2 cellular contexts compared by ENCODE assay signal in the genomic region with DNA sequence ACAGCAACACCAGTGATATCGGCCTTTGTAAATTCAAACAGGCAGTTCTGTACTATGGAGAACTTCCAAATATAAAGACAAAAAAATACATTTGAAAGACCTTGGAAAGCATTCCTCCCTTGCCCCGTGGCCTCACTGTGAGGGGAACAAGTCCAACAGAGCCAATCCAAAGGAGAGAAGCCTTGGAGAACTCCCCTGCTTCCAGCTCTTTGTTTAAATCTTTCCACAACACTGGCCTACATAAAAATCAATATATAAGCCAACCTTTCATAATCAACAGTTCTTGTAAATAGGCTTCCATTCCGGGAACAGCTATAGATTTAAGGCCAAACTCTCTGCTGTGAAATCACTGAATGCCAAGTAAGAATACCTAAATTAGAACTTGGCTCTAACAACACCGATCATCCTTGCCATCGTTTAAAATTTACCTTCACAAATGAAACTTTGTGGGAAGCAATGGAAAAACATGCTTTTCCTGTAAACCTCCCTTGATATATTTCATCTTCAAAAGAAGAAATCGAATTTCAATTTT.
TF ChIP-seq lines count a peak whose summit lies in the region.

No MANE protein-coding gene starts in this region.

TF ChIP-seq in liver, 16 proteins besides CTCF, POLR2A, EP300 and RAD21:
- TF ChIP-seq YY1 (IDR thresholded peaks at IDR 0.05) (peak; percentile 53), GABPA (IDR thresholded peaks at IDR 0.05 in 1 of 2, conservative IDR thresholded peaks at IDR 0.05 in 1 of 2) (no peak), HNF4G (IDR thresholded peaks at IDR 0.05) (no peak), RXRA (IDR thresholded peaks at IDR 0.05) (peak in 1 of 2 donors; percentile 24), FOXA2 (IDR thresholded peaks at IDR 0.05) (no peak), HNF4A (conservative IDR thresholded peaks at IDR 0.05) (no peak), NR2F2 (IDR thresholded peaks at IDR 0.05) (no peak), EGR1 (IDR thresholded peaks at IDR 0.05; ENCODE audit: low read depth in 2 of 2) (no peak)
- TF ChIP-seq, protein P1, sequence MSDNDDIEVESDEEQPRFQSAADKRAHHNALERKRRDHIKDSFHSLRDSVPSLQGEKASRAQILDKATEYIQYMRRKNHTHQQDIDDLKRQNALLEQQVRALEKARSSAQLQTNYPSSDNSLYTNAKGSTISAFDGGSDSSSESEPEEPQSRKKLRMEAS (IDR thresholded peaks at IDR 0.05): peak; percentile 15
- TF ChIP-seq, protein P2, sequence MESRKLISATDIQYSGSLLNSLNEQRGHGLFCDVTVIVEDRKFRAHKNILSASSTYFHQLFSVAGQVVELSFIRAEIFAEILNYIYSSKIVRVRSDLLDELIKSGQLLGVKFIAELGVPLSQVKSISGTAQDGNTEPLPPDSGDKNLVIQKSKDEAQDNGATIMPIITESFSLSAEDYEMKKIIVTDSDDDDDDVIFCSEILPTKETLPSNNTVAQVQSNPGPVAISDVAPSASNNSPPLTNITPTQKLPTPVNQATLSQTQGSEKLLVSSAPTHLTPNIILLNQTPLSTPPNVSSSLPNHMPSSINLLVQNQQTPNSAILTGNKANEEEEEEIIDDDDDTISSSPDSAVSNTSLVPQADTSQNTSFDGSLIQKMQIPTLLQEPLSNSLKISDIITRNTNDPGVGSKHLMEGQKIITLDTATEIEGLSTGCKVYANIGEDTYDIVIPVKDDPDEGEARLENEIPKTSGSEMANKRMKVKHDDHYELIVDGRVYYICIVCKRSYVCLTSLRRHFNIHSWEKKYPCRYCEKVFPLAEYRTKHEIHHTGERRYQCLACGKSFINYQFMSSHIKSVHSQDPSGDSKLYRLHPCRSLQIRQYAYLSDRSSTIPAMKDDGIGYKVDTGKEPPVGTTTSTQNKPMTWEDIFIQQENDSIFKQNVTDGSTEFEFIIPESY (IDR thresholded peaks at IDR 0.05): no peak
- TF ChIP-seq, protein P3, sequence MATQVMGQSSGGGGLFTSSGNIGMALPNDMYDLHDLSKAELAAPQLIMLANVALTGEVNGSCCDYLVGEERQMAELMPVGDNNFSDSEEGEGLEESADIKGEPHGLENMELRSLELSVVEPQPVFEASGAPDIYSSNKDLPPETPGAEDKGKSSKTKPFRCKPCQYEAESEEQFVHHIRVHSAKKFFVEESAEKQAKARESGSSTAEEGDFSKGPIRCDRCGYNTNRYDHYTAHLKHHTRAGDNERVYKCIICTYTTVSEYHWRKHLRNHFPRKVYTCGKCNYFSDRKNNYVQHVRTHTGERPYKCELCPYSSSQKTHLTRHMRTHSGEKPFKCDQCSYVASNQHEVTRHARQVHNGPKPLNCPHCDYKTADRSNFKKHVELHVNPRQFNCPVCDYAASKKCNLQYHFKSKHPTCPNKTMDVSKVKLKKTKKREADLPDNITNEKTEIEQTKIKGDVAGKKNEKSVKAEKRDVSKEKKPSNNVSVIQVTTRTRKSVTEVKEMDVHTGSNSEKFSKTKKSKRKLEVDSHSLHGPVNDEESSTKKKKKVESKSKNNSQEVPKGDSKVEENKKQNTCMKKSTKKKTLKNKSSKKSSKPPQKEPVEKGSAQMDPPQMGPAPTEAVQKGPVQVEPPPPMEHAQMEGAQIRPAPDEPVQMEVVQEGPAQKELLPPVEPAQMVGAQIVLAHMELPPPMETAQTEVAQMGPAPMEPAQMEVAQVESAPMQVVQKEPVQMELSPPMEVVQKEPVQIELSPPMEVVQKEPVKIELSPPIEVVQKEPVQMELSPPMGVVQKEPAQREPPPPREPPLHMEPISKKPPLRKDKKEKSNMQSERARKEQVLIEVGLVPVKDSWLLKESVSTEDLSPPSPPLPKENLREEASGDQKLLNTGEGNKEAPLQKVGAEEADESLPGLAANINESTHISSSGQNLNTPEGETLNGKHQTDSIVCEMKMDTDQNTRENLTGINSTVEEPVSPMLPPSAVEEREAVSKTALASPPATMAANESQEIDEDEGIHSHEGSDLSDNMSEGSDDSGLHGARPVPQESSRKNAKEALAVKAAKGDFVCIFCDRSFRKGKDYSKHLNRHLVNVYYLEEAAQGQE (IDR thresholded peaks at IDR 0.05): no peak
- TF ChIP-seq, protein P4, sequence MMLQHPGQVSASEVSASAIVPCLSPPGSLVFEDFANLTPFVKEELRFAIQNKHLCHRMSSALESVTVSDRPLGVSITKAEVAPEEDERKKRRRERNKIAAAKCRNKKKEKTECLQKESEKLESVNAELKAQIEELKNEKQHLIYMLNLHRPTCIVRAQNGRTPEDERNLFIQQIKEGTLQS (IDR thresholded peaks at IDR 0.05): no peak

TF ChIP-seq in HepG2, 621 proteins besides CTCF, POLR2A, EP300 and RAD21:
- TF ChIP-seq ZNF850 (CRISPR knock-in tag; conservative IDR thresholded peaks at IDR 0.05) (no peak), MXI1 (IDR thresholded peaks at IDR 0.05; ENCODE audit: borderline replicate concordance, low read depth, low read length) (no peak), REPIN1 (CRISPR knock-in tag; IDR thresholded peaks at IDR 0.05; ENCODE audit: borderline replicate concordance, low read depth) (no peak), MAF1 (CRISPR knock-in tag; IDR thresholded peaks at IDR 0.05; ENCODE audit: borderline replicate concordance) (no peak), ZNF232 (CRISPR knock-in tag; IDR thresholded peaks at IDR 0.05; ENCODE audit: borderline replicate concordance) (no peak), IRF2 (CRISPR knock-in tag; IDR thresholded peaks at IDR 0.05) (no peak), ZNF569 (CRISPR knock-in tag; IDR thresholded peaks at IDR 0.05; ENCODE audit: borderline replicate concordance) (no peak), CHCHD3 (CRISPR knock-in tag; IDR thresholded peaks at IDR 0.05) (no peak)
- TF ChIP-seq, protein P5, sequence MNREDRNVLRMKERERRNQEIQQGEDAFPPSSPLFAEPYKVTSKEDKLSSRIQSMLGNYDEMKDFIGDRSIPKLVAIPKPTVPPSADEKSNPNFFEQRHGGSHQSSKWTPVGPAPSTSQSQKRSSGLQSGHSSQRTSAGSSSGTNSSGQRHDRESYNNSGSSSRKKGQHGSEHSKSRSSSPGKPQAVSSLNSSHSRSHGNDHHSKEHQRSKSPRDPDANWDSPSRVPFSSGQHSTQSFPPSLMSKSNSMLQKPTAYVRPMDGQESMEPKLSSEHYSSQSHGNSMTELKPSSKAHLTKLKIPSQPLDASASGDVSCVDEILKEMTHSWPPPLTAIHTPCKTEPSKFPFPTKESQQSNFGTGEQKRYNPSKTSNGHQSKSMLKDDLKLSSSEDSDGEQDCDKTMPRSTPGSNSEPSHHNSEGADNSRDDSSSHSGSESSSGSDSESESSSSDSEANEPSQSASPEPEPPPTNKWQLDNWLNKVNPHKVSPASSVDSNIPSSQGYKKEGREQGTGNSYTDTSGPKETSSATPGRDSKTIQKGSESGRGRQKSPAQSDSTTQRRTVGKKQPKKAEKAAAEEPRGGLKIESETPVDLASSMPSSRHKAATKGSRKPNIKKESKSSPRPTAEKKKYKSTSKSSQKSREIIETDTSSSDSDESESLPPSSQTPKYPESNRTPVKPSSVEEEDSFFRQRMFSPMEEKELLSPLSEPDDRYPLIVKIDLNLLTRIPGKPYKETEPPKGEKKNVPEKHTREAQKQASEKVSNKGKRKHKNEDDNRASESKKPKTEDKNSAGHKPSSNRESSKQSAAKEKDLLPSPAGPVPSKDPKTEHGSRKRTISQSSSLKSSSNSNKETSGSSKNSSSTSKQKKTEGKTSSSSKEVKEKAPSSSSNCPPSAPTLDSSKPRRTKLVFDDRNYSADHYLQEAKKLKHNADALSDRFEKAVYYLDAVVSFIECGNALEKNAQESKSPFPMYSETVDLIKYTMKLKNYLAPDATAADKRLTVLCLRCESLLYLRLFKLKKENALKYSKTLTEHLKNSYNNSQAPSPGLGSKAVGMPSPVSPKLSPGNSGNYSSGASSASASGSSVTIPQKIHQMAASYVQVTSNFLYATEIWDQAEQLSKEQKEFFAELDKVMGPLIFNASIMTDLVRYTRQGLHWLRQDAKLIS (CRISPR knock-in tag; IDR thresholded peaks at IDR 0.05): no peak
- TF ChIP-seq, protein P6, sequence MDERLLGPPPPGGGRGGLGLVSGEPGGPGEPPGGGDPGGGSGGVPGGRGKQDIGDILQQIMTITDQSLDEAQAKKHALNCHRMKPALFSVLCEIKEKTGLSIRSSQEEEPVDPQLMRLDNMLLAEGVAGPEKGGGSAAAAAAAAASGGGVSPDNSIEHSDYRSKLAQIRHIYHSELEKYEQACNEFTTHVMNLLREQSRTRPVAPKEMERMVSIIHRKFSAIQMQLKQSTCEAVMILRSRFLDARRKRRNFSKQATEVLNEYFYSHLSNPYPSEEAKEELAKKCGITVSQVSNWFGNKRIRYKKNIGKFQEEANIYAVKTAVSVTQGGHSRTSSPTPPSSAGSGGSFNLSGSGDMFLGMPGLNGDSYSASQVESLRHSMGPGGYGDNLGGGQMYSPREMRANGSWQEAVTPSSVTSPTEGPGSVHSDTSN (CRISPR knock-in tag; IDR thresholded peaks at IDR 0.05): no peak
- TF ChIP-seq, protein P7, sequence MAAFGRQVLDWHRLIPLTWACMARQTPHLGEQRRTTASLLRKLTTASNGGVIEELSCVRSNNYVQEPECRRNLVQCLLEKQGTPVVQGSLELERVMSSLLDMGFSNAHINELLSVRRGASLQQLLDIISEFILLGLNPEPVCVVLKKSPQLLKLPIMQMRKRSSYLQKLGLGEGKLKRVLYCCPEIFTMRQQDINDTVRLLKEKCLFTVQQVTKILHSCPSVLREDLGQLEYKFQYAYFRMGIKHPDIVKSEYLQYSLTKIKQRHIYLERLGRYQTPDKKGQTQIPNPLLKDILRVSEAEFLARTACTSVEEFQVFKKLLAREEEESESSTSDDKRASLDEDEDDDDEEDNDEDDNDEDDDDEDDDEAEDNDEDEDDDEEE (CRISPR knock-in tag; IDR thresholded peaks at IDR 0.05): no peak
- TF ChIP-seq, protein P8, sequence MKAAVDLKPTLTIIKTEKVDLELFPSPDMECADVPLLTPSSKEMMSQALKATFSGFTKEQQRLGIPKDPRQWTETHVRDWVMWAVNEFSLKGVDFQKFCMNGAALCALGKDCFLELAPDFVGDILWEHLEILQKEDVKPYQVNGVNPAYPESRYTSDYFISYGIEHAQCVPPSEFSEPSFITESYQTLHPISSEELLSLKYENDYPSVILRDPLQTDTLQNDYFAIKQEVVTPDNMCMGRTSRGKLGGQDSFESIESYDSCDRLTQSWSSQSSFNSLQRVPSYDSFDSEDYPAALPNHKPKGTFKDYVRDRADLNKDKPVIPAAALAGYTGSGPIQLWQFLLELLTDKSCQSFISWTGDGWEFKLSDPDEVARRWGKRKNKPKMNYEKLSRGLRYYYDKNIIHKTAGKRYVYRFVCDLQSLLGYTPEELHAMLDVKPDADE (CRISPR knock-in tag; IDR thresholded peaks at IDR 0.05): no peak
